ENCODE assay signal across 11 cellular contexts in the genomic region with DNA sequence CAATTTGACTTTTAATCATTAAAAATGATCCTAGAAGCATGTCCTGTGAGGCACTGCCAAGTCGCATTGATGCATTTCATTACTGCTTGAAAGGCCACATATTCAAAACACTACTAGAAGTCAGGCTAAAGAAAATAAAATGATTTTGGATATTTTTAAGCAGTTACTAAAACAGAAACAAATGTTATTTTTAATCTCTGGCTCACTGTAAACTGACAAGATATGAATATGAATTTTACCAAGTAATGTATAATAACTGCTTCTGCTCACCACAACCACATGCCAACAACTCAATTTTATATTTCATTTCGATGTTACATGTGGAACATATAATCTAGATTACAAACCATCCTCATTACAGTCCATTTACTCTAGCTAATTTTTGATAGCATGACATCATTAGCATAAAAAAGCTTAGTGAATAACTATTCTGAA.
DNase-seq lines count a peak whose midpoint lies in the region; ATAC-seq, FAIRE-seq and TF ChIP-seq lines count a peak whose summit lies in the region.
"Had no signal": no experiment of that assay in that cellular context is flagged by ENCODE, and none has a peak within 500 bp of the region (broad histone marks: within the 10 kb centered on the region; RNA-seq: fewer than 3 reads in every experiment).

No MANE protein-coding gene starts in this region.

- H3K9me2 ChIP-seq in GM23248 (ENCODE audit: insufficient read depth): no peaks in the 10 kb centered on the region

- 19 to 25% methylated on average over 2 of the region's 2 CpGs for WGBS in GM23248 (ENCODE audit: low coverage in 1 of 2, low lambda C conversion rate in 2 of 2, missing lambda C conversion rate in 2 of 2), 2 experiments
- WGBS in tibial nerve, 2 donors: 68% methylated on average over 2 of the region's 2 CpGs
- WGBS in pancreas, 2 donors: 85 to 86% methylated on average over 2 of the region's 2 CpGs

- POLR2A ChIA-PET in Panc1 (lab: Charles Lee): no interaction called here

- no peaks in the 10 kb centered on the region for H4K20me1 ChIP-seq in GM23248 (ENCODE audit: insufficient read depth)

- TF ChIP-seq CTCF in Panc1 (IDR thresholded peaks at IDR 0.05) (no peak), neutrophil (IDR thresholded peaks at IDR 0.05) (no peak), tibial nerve (IDR thresholded peaks at IDR 0.05) (no peak), pancreas (IDR thresholded peaks at IDR 0.05) (no peak)

- H3K4me1 ChIP-seq in GM23248 (ENCODE audit: insufficient read depth): peaks cover 51% of the 10 kb centered on the region
- peaks cover 67% of the 10 kb centered on the region for H3K4me1 ChIP-seq in Panc1 (ENCODE audit: control insufficient read depth, insufficient read depth, low read length)
- peaks cover 62 to 69% of the 10 kb centered on the region in 2 experiments for H3K4me1 ChIP-seq in neutrophil (ENCODE audit: control insufficient read depth in 1 of 2, insufficient read depth in 1 of 2, low read depth in 1 of 2, low read length in 1 of 2)
- peaks cover 0 to 42% (median 20%) of the 10 kb centered on the region in 4 donors for H3K4me1 ChIP-seq in tibial nerve
- peaks cover 0 to 14% (median 0%) of the 10 kb centered on the region in 3 donors for H3K4me1 ChIP-seq in pancreas

- in situ Hi-C loops in GM23248 (cut with MboI) (no loop called here), Panc1 (cut with HindIII; ENCODE audit: low pct_unique_long_range_greater_than_20kb, low sequenced_read_pairs) (no loop called here)

- no TSS peak for BruUV-seq in Panc1 (replicated peaks; lab: Mats Ljungman, UMichigan)

- H3K4me3 ChIP-seq in GM23248 (no peak overlapping the region), Panc1 (ENCODE audit: low read depth in 2 of 2, low read length in 2 of 2) (no peak overlapping the region), neutrophil (ENCODE audit: low read depth in 1 of 2, low read length in 1 of 2) (no peak overlapping the region), tibial nerve (no peak overlapping the region), pancreas (no peak overlapping the region)

- ATAC-seq in GM18868 (IDR thresholded peaks at IDR 0.05; ENCODE audit: unreplicated experiment) (peak; percentile 55), Panc1 (no peak), HG02970 (IDR thresholded peaks at IDR 0.05; ENCODE audit: low FRiP score, unreplicated experiment) (no peak), pancreas (no peak)

- H3K36me3 ChIP-seq in GM23248 (ENCODE audit: low read depth) (no peaks in the 10 kb centered on the region), Panc1 (ENCODE audit: control insufficient read depth, insufficient read depth, low read length) (no peaks in the 10 kb centered on the region), neutrophil (no peaks in the 10 kb centered on the region), tibial nerve (no peaks in the 10 kb centered on the region), pancreas (no peaks in the 10 kb centered on the region)

- CTCF ChIA-PET in Panc1 (lab: Charles Lee): no interaction called here

- H3K27me3 ChIP-seq in GM23248 (replicated peaks; ENCODE audit: insufficient read depth) (no peaks in the 10 kb centered on the region), Panc1 (ENCODE audit: control insufficient read depth, insufficient read depth, low read length) (no peaks in the 10 kb centered on the region), neutrophil (no peaks in the 10 kb centered on the region), tibial nerve (no peaks in the 10 kb centered on the region), pancreas (no peaks in the 10 kb centered on the region)

- DNase-seq in GM23248 (no peak), Panc1 (ENCODE audit: low read depth, low spot score) (no peak), tibial nerve (ENCODE audit: low spot score in 2 of 2) (no peak), pancreas (no peak)
- no peak for DNase-seq in central memory CD4-positive, alpha-beta T cell
- DNase-seq: activated CD4-positive, alpha-beta T cell treated with anti-CD3 and anti-CD28 coated beads, Interleukin-2, amount 50 U/mL, for 4 hours; naive thymus-derived CD4-positive, alpha-beta T cell; stimulated activated CD4-positive, alpha-beta T cell treated with anti-CD3 and anti-CD28 coated beads, Interleukin-4, amount 100 ng/mL, for 4 hours had no signal

- no peak for TF ChIP-seq EP300 in tibial nerve (IDR thresholded peaks at IDR 0.05)

- intact Hi-C loops in Panc1 (cut with micrococcal nuclease; ENCODE audit: unreplicated experiment): no loop called here
- intact Hi-C loops in pancreas (cut with DNase I): no loop called here

- no peak for TF ChIP-seq POLR2A in tibial nerve (IDR thresholded peaks at IDR 0.05)

- peaks cover 74% of the 10 kb centered on the region for H3K79me2 ChIP-seq in GM23248 (ENCODE audit: insufficient read depth)

- H3K4me2 ChIP-seq in GM23248 (ENCODE audit: unreplicated experiment): peak overlapping the region; percentile 44

- H3K27ac ChIP-seq in GM23248: 0 out of 2 replicates have a peak overlapping the region, but pooled peaks have one; percentile 7
- 0 out of 2 replicates have a peak overlapping the region, but pooled peaks have one; percentile 34 for H3K27ac ChIP-seq in Panc1 (ENCODE audit: low read length)
- H3K27ac ChIP-seq in neutrophil: peak overlapping the region; percentile 76
- no peak overlapping the region for H3K27ac ChIP-seq in tibial nerve
- no peak overlapping the region for H3K27ac ChIP-seq in pancreas

- no peak overlapping the region for H3K9ac ChIP-seq in GM23248

- H3F3A ChIP-seq in GM23248 (ENCODE audit: insufficient read depth): peaks cover 34% of the 10 kb centered on the region

- H2AFZ ChIP-seq in GM23248: no peak overlapping the region

- no peak for FAIRE-seq in pancreas (lab: Jason Lieb, UNC)

- H3K9me3 ChIP-seq in GM23248 (ENCODE audit: low read depth): no peaks in the 10 kb centered on the region
- H3K9me3 ChIP-seq in Panc1 (ENCODE audit: control insufficient read depth, insufficient read depth, low read depth, low read length): no peaks in the 10 kb centered on the region
- H3K9me3 ChIP-seq in neutrophil: no peaks in the 10 kb centered on the region
- H3K9me3 ChIP-seq in tibial nerve: no peaks in the 10 kb centered on the region
- H3K9me3 ChIP-seq in pancreas: no peaks in the 10 kb centered on the region

Comparison
In these comparisons a context has a peak if more than half of its experiments do, and no peak if none do; other contexts are left out.
1. H3K27ac ChIP-seq: peak in GM23248 (single experiment), Panc1 (single experiment) and neutrophil (single experiment); none in tibial nerve (0 of 4) and pancreas (0 of 4).